Comparison of ENCODE assay signal across 20 cellular contexts in the genomic region with DNA sequence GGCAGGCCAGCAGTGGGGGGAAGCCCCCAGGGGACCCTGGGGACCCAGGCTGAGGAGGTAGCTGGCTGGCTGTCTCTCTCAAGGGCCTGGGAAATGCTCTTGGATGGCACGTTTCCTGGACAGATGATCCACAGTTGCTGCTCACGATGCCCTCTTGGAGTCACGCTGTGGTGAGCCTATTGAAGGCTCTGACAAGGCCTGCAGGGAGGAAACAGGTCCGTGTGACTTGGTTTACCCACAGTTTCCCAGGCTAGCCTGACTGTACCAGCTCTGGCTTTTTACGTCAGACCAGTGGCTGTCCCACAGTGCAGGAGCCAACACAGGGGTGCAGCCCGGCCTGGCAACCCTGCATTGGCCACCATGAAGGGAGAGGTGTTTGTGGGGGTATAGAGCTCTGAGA.
"Had no signal": no experiment of that assay in that cellular context is flagged by ENCODE, and none has a peak within 500 bp of the region (broad histone marks: within the 10 kb centered on the region; RNA-seq: fewer than 3 reads in every experiment).

No MANE protein-coding gene starts in this region.

- H3K36me3 Mint-ChIP-seq: activated naive CD4-positive, alpha-beta T cell treated with anti-CD3 and anti-CD28 coated beads, Interleukin-2, amount 50 U/mL, for 72 hours; T-cell had no signal

- H3K9me3 ChIP-seq: thyroid gland had no signal

- H3K27me3 ChIP-seq: thyroid gland had no signal

- H3K36me3 ChIP-seq: thyroid gland had no signal

- H3K4me3 ChIP-seq: thyroid gland had no signal

- H3K27ac Mint-ChIP-seq: activated CD4-positive, alpha-beta T cell treated with anti-CD3 and anti-CD28 coated beads, Interleukin-2, amount 10 ng/mL, durations not matched to agents 7 days and 5 days; activated naive CD4-positive, alpha-beta T cell treated with anti-CD3 and anti-CD28 coated beads, Interleukin-2, amount 50 U/mL, for 72 hours; progenitor cell of endocrine pancreas; T-cell had no signal

- H3K27ac ChIP-seq: thyroid gland had no signal

- H3K27me3 Mint-ChIP-seq: activated CD4-positive, alpha-beta T cell treated with anti-CD3 and anti-CD28 coated beads, Interleukin-2, amount 10 ng/mL, durations not matched to agents 7 days and 5 days; effector memory CD8-positive, alpha-beta T cell; T-cell had no signal

- H3K9me3 Mint-ChIP-seq: activated CD4-positive, alpha-beta T cell treated with anti-CD3 and anti-CD28 coated beads, Interleukin-2, amount 10 ng/mL, durations not matched to agents 7 days and 5 days; activated naive CD4-positive, alpha-beta T cell treated with anti-CD3 and anti-CD28 coated beads, Interleukin-2, amount 50 U/mL, for 72 hours; effector memory CD8-positive, alpha-beta T cell; T-cell had no signal

- DNase-seq: activated CD4-positive, alpha-beta T cell treated with anti-CD3 and anti-CD28 coated beads, Interleukin-2, amount 10 ng/mL, durations not matched to agents 7 days and 5 days; activated CD4-positive, CD25-positive, alpha-beta regulatory T cell; activated CD8-positive, alpha-beta memory T cell treated with anti-CD3 and anti-CD28 coated beads for 24 hours; activated CD8-positive, alpha-beta memory T cell treated with anti-CD3 and anti-CD28 coated beads, Interleukin-2, amount 50 U/mL, for 48 hours; activated effector memory CD4-positive, alpha-beta T cell treated with Interleukin-2 at 50 U/mL for 16 hours; activated T-cell treated with anti-CD3 and anti-CD28 coated beads, Interleukin-2, amount 50 U/mL, for 48 hours; amniotic stem cell; dermis blood vessel endothelial cell; effector memory CD8-positive, alpha-beta T cell; foreskin melanocyte; kidney; midbrain; stimulated activated CD4-positive, alpha-beta T cell treated with anti-CD3 and anti-CD28 coated beads, Interleukin-12 subunit alpha, Interleukin-12 subunit beta, amount 100 ng/mL, for 4 hours; stimulated activated CD4-positive, alpha-beta T cell treated with anti-CD3 and anti-CD28 coated beads, Interleukin-1b, Interleukin-23, amount 100 ng/mL, for 48 hours; stimulated activated CD8-positive, alpha-beta memory T cell treated with anti-CD3 and anti-CD28 coated beads, Interleukin-4, amount 100 ng/mL, for 48 hours; stimulated activated naive CD4-positive, alpha-beta T cell treated with Interleukin-2 at 50 U/mL for 16 hours; T-cell; thyroid gland had no signal

- H3K4me3 Mint-ChIP-seq: activated CD4-positive, alpha-beta T cell treated with anti-CD3 and anti-CD28 coated beads, Interleukin-2, amount 10 ng/mL, durations not matched to agents 7 days and 5 days; effector memory CD8-positive, alpha-beta T cell; T-cell had no signal
